8 cellular contexts compared by ENCODE assay signal in genomic region chr16:69187891-69188451, GRCh38.
DNase-seq lines count a peak whose midpoint lies in the region; ATAC-seq lines count a peak whose summit lies in the region.

No MANE protein-coding gene starts in this region.

- ATAC-seq in GM18517 (IDR thresholded peaks at IDR 0.05; ENCODE audit: unreplicated experiment) (no peak), HG02678 (IDR thresholded peaks at IDR 0.05; ENCODE audit: unreplicated experiment) (no peak)

- DNase-seq in DMS 273 treated with DMSO at 0.1 percent for 48 hours (lab: John Stamatoyannopoulos, UW) = peak; percentile 45
- peak; percentile 49 for DNase-seq in HuH-7.5 (ENCODE audit: low spot score)
- DNase-seq in T-helper 9 cell = peak; percentile 25
- peak; percentile 49 for DNase-seq in central memory CD4-positive, alpha-beta T cell
- DNase-seq in kidney glomerular epithelial cell (lab: John Stamatoyannopoulos, UW) = peak; percentile 78
- DNase-seq in stimulated activated CD4-positive, alpha-beta T cell treated with anti-CD3 and anti-CD28 coated beads, Interleukin-1b, Interleukin-23, amount 100 ng/mL, for 4 hours (ENCODE audit: low read depth in 2 of 2) = peak; percentile 8 to 19

Comparison
In these comparisons a context has a peak if more than half of its experiments do, and no peak if none do; other contexts are left out.
1. DNase-seq: peak in every context shown above with its lines; median percentile 78 in kidney glomerular epithelial cell; 49 in HuH-7.5; 49 in central memory CD4-positive, alpha-beta T cell; 45 in DMS 273 treated with DMSO at 0.1 percent for 48 hours; 25 in T-helper 9 cell; 14 in stimulated activated CD4-positive, alpha-beta T cell treated with anti-CD3 and anti-CD28 coated beads, Interleukin-1b, Interleukin-23, amount 100 ng/mL, for 4 hours.